ENCODE assay signal across 27 cellular contexts in the genomic region with DNA sequence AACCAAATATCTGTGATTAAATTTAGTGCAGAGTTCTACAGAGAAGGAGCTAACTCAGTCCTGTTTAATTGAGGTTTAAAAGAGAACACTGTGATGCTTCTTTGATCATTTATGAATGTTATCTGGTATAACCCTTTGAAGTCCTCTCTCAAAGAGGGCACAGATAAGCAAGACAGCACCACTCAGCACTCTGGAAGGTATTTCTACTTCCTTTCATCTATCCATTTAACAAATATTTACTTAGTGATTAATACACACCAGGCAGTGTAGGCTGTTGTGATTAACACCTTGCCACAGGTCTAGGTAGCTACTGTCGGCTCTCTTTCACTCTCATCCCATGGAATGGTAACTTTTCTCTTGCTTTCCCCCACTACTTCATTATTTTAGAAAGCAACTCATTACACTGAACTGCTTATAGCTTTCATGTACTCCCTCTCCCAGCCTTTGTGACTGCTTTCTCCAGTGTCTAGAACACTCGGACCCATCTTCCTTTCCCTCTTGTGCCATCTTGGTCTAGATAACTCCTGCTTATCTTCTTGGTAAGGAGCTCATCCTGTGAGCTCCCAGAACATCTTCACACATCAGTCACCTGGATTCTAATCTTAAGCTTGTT. TPM values are rescaled to one million over a fixed set of nuclear protein-coding genes. Genes with fewer than 3 reads are reported as not detected.
A peak's percentile ranks its signal among the peaks of the same experiment; 100 is the strongest.
DNase-seq lines count a peak whose midpoint lies in the region; ATAC-seq and TF ChIP-seq lines count a peak whose summit lies in the region.
"Had no signal": no experiment of that assay in that cellular context is flagged by ENCODE, and none has a peak within 500 bp of the region (broad histone marks: within the 10 kb centered on the region; RNA-seq: fewer than 3 reads in every experiment).

No MANE protein-coding gene starts in this region.

- peak overlapping the region; percentile 2 for H3K27ac Mint-ChIP-seq in endodermal cell
- H3K27ac Mint-ChIP-seq: activated CD4-positive, alpha-beta T cell treated with anti-CD3 and anti-CD28 coated beads for 36 hours; CD4-positive, alpha-beta T cell; nephron had no signal

- H3K27ac ChIP-seq in endodermal cell (ENCODE audit: low read depth, low read length) (no peak overlapping the region), Karpas-422 (ENCODE audit: low read length) (no peak overlapping the region)
- H3K27ac ChIP-seq: esophagus muscularis mucosa, ovary, SK-N-MC had no signal

- no peaks in the 10 kb centered on the region for H4K20me1 ChIP-seq in Karpas-422 (ENCODE audit: insufficient read depth, low read depth, low read length)

- H3K4me1 ChIP-seq in endodermal cell (ENCODE audit: control insufficient read depth, insufficient read depth, low read length): no peaks in the 10 kb centered on the region
- no peaks in the 10 kb centered on the region for H3K4me1 ChIP-seq in mucosa of descending colon (ENCODE audit: low read depth)
- no peaks in the 10 kb centered on the region for H3K4me1 ChIP-seq in Karpas-422 (ENCODE audit: low read length)
- H3K4me1 ChIP-seq: esophagus muscularis mucosa had no signal

- peaks cover 18% of the 10 kb centered on the region for H3K27me3 Mint-ChIP-seq in endodermal cell (ENCODE audit: insufficient read depth)
- H3K27me3 Mint-ChIP-seq: activated CD4-positive, alpha-beta T cell treated with anti-CD3 and anti-CD28 coated beads for 36 hours; CD4-positive, alpha-beta T cell had no signal

- ATAC-seq in mucosa of descending colon: peak; percentile 36
- ATAC-seq in GM18517 (IDR thresholded peaks at IDR 0.05; ENCODE audit: unreplicated experiment): no peak
- ATAC-seq: activated CD4-positive, alpha-beta T cell treated with anti-CD3 and anti-CD28 coated beads for 36 hours; stimulated activated naive CD8-positive, alpha-beta T cell treated with anti-CD3 and anti-CD28 coated beads, Interleukin-15, Interleukin-2, amounts not matched to agents 100 U/mL and 50 U/mL, for 24 hours had no signal

- TF ChIP-seq CTCF in endodermal cell (conservative IDR thresholded peaks at IDR 0.05) (no peak), mucosa of descending colon (IDR thresholded peaks at IDR 0.05) (no peak)

- DNase-seq in DMS53 treated with DMSO at 0.1 percent for 48 hours (lab: John Stamatoyannopoulos, UW; ENCODE audit: unreplicated experiment) (peak; percentile 97), NCI-H748 (lab: John Stamatoyannopoulos, UW; ENCODE audit: unreplicated experiment) (peak; percentile 77), endodermal cell (no peak), mucosa of descending colon (no peak), Karpas-422 (no peak)
- DNase-seq in stimulated activated naive CD4-positive, alpha-beta T cell treated with Interleukin-2 at 50 U/mL for 16 hours (lab: John Stamatoyannopoulos, UW): no peak
- DNase-seq: activated CD4-positive, alpha-beta T cell treated with anti-CD3 and anti-CD28 coated beads for 36 hours; activated gamma-delta T cell treated with Interleukin-2 at 50 U/mL for 16 hours; activated T-cell treated with anti-CD3 and anti-CD28 coated beads, Interleukin-2, amount 50 U/mL, for 1 hour; CD4-positive, alpha-beta T cell; DMS79; GF-D8; IMR-90; midbrain; NCI-H1105 treated with DMSO at 0.1 percent for 48 hours; NCI-H2081 treated with DMSO at 0.1 percent for 48 hours; NCI-H446 treated with DMSO at 0.1 percent for 48 hours; ovary; stimulated activated CD4-positive, alpha-beta T cell treated with anti-CD3 and anti-CD28 coated beads, Interleukin-12 subunit alpha, Interleukin-12 subunit beta, amount 100 ng/mL, for 4 hours; stimulated activated CD4-positive, alpha-beta T cell treated with anti-CD3 and anti-CD28 coated beads, Interleukin-4, amount 100 ng/mL, for 4 hours; stimulated activated naive CD8-positive, alpha-beta T cell treated with anti-CD3 and anti-CD28 coated beads, Interleukin-15, Interleukin-2, amounts not matched to agents 100 U/mL and 50 U/mL, for 24 hours; T-helper 2 cell had no signal

- H2AFZ ChIP-seq in Karpas-422 (ENCODE audit: low read length): no peak overlapping the region

- H3K4me3 Mint-ChIP-seq in endodermal cell: no peak overlapping the region
- H3K4me3 Mint-ChIP-seq: activated CD4-positive, alpha-beta T cell treated with anti-CD3 and anti-CD28 coated beads for 36 hours; CD4-positive, alpha-beta T cell; nephron had no signal

- H3K27me3 ChIP-seq in endodermal cell (ENCODE audit: control insufficient read depth, insufficient read depth, low read length, poor library complexity, severe bottlenecking) (peaks cover 9% of the 10 kb centered on the region), Karpas-422 (ENCODE audit: low read length) (no peaks in the 10 kb centered on the region)
- H3K27me3 ChIP-seq: esophagus muscularis mucosa, ovary had no signal

- H3K36me3 ChIP-seq in endodermal cell (ENCODE audit: control insufficient read depth, insufficient read depth, low read length): peaks cover 6% of the 10 kb centered on the region
- no peaks in the 10 kb centered on the region for H3K36me3 ChIP-seq in mucosa of descending colon (ENCODE audit: low read depth)
- H3K36me3 ChIP-seq in Karpas-422 (ENCODE audit: insufficient read depth, low read length): no peaks in the 10 kb centered on the region
- H3K36me3 ChIP-seq: esophagus muscularis mucosa, ovary had no signal

- no peaks in the 10 kb centered on the region for H3K79me2 ChIP-seq in Karpas-422 (ENCODE audit: low read length)

- H3K4me1 Mint-ChIP-seq in endodermal cell: peaks cover 16% of the 10 kb centered on the region
- H3K4me1 Mint-ChIP-seq: nephron had no signal

- no peak overlapping the region for H3K9ac ChIP-seq in endodermal cell (ENCODE audit: extremely low read depth, low read length, poor library complexity, severe bottlenecking)
- no peak overlapping the region for H3K9ac ChIP-seq in Karpas-422 (ENCODE audit: low read length)

- H3K9me3 Mint-ChIP-seq in endodermal cell: peaks cover 2% of the 10 kb centered on the region
- H3K9me3 Mint-ChIP-seq: CD4-positive, alpha-beta T cell; nephron had no signal

- H3K9me2 ChIP-seq in Karpas-422 (replicated peaks; ENCODE audit: insufficient read depth, low read length): no peaks in the 10 kb centered on the region

- H3K9me3 ChIP-seq in endodermal cell (ENCODE audit: control insufficient read depth, low read length) (no peaks in the 10 kb centered on the region), mucosa of descending colon (no peaks in the 10 kb centered on the region), Karpas-422 (ENCODE audit: low read length) (no peaks in the 10 kb centered on the region)
- H3K9me3 ChIP-seq: esophagus muscularis mucosa, ovary had no signal

- H3K4me3 ChIP-seq in endodermal cell (ENCODE audit: low read length): no peak overlapping the region
- no peak overlapping the region for H3K4me3 ChIP-seq in mucosa of descending colon
- no peak overlapping the region for H3K4me3 ChIP-seq in Karpas-422 (ENCODE audit: low read length)
- H3K4me3 ChIP-seq: esophagus muscularis mucosa, ovary, SK-N-MC had no signal

- H3K4me2 ChIP-seq in Karpas-422 (ENCODE audit: low read depth, low read length, poor library complexity, severe bottlenecking): no peak overlapping the region

- H3K36me3 Mint-ChIP-seq in endodermal cell (ENCODE audit: low read depth): peaks cover 27% of the 10 kb centered on the region

- WGBS in endodermal cell (ENCODE audit: insufficient coverage in 1 of 2, insufficient read length in 1 of 2), 2 experiments: 61 to 75% methylated on average over 2 of the region's 2 CpGs

- intact Hi-C loops in mucosa of descending colon (cut with DNase I, micrococcal nuclease): no loop called here

RNA-seq across cellular contexts. Expression of gene GLDC, which starts 54.7 kb away (rescaled TPM):
- total RNA-seq in endodermal cell (10 to 100 TPM in 1 of 2 donors, 1 to 10 TPM in 1; 8.9 to 38.8 TPM), mucosa of descending colon (under 1 TPM; 0.38 to 0.63 (median 0.58) TPM)
- 43.8 TPM for polyA plus RNA-seq in endodermal cell (2013, experiment 1 of 2)
- 35.4 TPM for polyA plus RNA-seq in endodermal cell (2013, experiment 2 of 2)
- not detected in 2 replicates for total RNA-seq in Karpas-422 (2014; rRNA removed; shearing (Covaris generic); ENCODE audit: low replicate concordance)
- total RNA-seq: CD4-positive, alpha-beta T cell; H4 had no signal

Comparison
In these comparisons a context has a peak if more than half of its experiments do, and no peak if none do; other contexts are left out.
1. DNase-seq: peak in DMS53 treated with DMSO at 0.1 percent for 48 hours (single experiment) and NCI-H748 (single experiment); none in endodermal cell (single experiment), mucosa of descending colon (0 of 3), Karpas-422 (single experiment) and stimulated activated naive CD4-positive, alpha-beta T cell treated with Interleukin-2 at 50 U/mL for 16 hours (single experiment).